8 cellular contexts compared by ENCODE assay signal in genomic region chr9:111525056-111525977, GRCh38. TPM values are rescaled to one million over a fixed set of nuclear protein-coding genes. Genes with fewer than 3 reads are reported as not detected.
DNase-seq lines count a peak whose midpoint lies in the region; ATAC-seq and TF ChIP-seq lines count a peak whose summit lies in the region.

TSS of gene ZNF483 (plus strand) at chr9:111525179. CDS start at chr9:111527396, 2,217 bp downstream.

- peaks cover 7 to 31% (median 25%) of the 10 kb centered on the region in 4 donors for H3K4me1 Mint-ChIP-seq in CD4-positive, CD25-positive, alpha-beta regulatory T cell

- peaks cover 7% of the 10 kb centered on the region for H3K4me1 ChIP-seq in CD4-positive, CD25-positive, alpha-beta regulatory T cell (ENCODE audit: control insufficient read depth, insufficient read depth, low read length, poor library complexity, severe bottlenecking)
- H3K4me1 ChIP-seq in mesodermal cell (ENCODE audit: control insufficient read depth, insufficient read depth, low read length, poor library complexity, severe bottlenecking) = no peaks in the 10 kb centered on the region

- peaks cover 19% of the 10 kb centered on the region for H3K36me3 Mint-ChIP-seq in CD4-positive, CD25-positive, alpha-beta regulatory T cell

- peak within 1 kb of the TSS; percentile 91 to 100 (median 97) for H3K27ac Mint-ChIP-seq in CD4-positive, CD25-positive, alpha-beta regulatory T cell

- 1 to 2% methylated on average over 52 to 54 of the region's 66 CpGs for WGBS in mesodermal cell (ENCODE audit: insufficient coverage in 2 of 2), 2 experiments

- H3K9me3 Mint-ChIP-seq in CD4-positive, CD25-positive, alpha-beta regulatory T cell = peaks cover 0 to 3% (median 0%) of the 10 kb centered on the region in 7 donors

- peaks cover 9% of the 10 kb centered on the region for H3K27me3 Mint-ChIP-seq in CD4-positive, CD25-positive, alpha-beta regulatory T cell

- no peak for TF ChIP-seq CTCF in epithelial cell of esophagus (IDR thresholded peaks at IDR 0.05; ENCODE audit: insufficient read depth, low read depth, low read length, missing control alignments)

- H3K4me3 ChIP-seq in CD4-positive, CD25-positive, alpha-beta regulatory T cell (ENCODE audit: low read depth, low read length) = peak within 1 kb of the TSS; percentile 89
- H3K4me3 ChIP-seq in epithelial cell of esophagus (ENCODE audit: low read length) = peak within 1 kb of the TSS; percentile 75
- H3K4me3 ChIP-seq in mesodermal cell (ENCODE audit: extremely low read depth, insufficient read depth, low read length, poor library complexity, severe bottlenecking) = peak within 1 kb of the TSS; percentile 71

- peak within 1 kb of the TSS; percentile 73 for H3K27ac ChIP-seq in CD4-positive, CD25-positive, alpha-beta regulatory T cell (ENCODE audit: insufficient read depth, low read length, poor library complexity, severe bottlenecking)
- no peak within 1 kb of the TSS for H3K27ac ChIP-seq in mesodermal cell (ENCODE audit: low read depth, low read length, severe bottlenecking)

- no peaks in the 10 kb centered on the region for H3K27me3 ChIP-seq in CD4-positive, CD25-positive, alpha-beta regulatory T cell (ENCODE audit: control insufficient read depth, insufficient read depth, low read length)

- H3K4me3 Mint-ChIP-seq in CD4-positive, CD25-positive, alpha-beta regulatory T cell = peak within 1 kb of the TSS; percentile 89 to 97 (median 96)

- DNase-seq in CD4-positive, CD25-positive, alpha-beta regulatory T cell = peak; percentile 60 to 80 (median 67)
- DNase-seq in NCI-H82 treated with DMSO at 0.1 percent for 48 hours (lab: John Stamatoyannopoulos, UW; ENCODE audit: unreplicated experiment) (peak; percentile 34), epithelial cell of esophagus (ENCODE audit: low read depth) (peak; percentile 84)
- peak; percentile 77 for DNase-seq in activated T-cell treated with anti-CD3 and anti-CD28 coated beads, Interleukin-2, amount 50 U/mL, for 1 hour
- peak; percentile 35 to 48 (median 38) for DNase-seq in stimulated activated CD4-positive, alpha-beta T cell treated with anti-CD3 and anti-CD28 coated beads, TNF-alpha, amount 100 ng/mL, for 48 hours (ENCODE audit: low read depth in 3 of 3)

- peak; percentile 91 to 93 for ATAC-seq in CD4-positive, CD25-positive, alpha-beta regulatory T cell (ENCODE audit: low read depth in 2 of 2)
- ATAC-seq in HG02623 (IDR thresholded peaks at IDR 0.05; ENCODE audit: unreplicated experiment) = peak; percentile 67
- no peak for ATAC-seq in GM21717 (IDR thresholded peaks at IDR 0.05; ENCODE audit: unreplicated experiment)

- H3K9me3 ChIP-seq in CD4-positive, CD25-positive, alpha-beta regulatory T cell (ENCODE audit: control insufficient read depth in 2 of 2, low read length in 2 of 2) = no peaks in the 10 kb centered on the region
- no peaks in the 10 kb centered on the region for H3K9me3 ChIP-seq in mesodermal cell (ENCODE audit: control insufficient read depth, low read length)

- peaks cover 10% of the 10 kb centered on the region for H3K36me3 ChIP-seq in CD4-positive, CD25-positive, alpha-beta regulatory T cell (ENCODE audit: control insufficient read depth, insufficient read depth, low read length)
- peaks cover 11% of the 10 kb centered on the region for H3K36me3 ChIP-seq in mesodermal cell (ENCODE audit: control insufficient read depth, insufficient read depth, low read length)

RNA-seq across cellular contexts. Expression of gene ZNF483, which starts in this region (rescaled TPM):
- total RNA-seq in CD4-positive, CD25-positive, alpha-beta regulatory T cell = 22.1 TPM
- polyA plus RNA-seq in CD4-positive, CD25-positive, alpha-beta regulatory T cell = 10 to 100 TPM in 1 of 4 donors, 1 to 10 TPM in 3; 5.5 to 10.2 (median 8.6) TPM
- 2.8 TPM for polyA plus RNA-seq in mesodermal cell (2013, experiment 1 of 2)
- 1.8 TPM for polyA plus RNA-seq in mesodermal cell (2013, experiment 2 of 2)

Comparison
In these comparisons a context has a peak if more than half of its experiments do, and no peak if none do; other contexts are left out.
1. DNase-seq: peak in every context shown above with its lines; median percentile 84 in epithelial cell of esophagus; 77 in activated T-cell treated with anti-CD3 and anti-CD28 coated beads, Interleukin-2, amount 50 U/mL, for 1 hour; 67 in CD4-positive, CD25-positive, alpha-beta regulatory T cell; 38 in stimulated activated CD4-positive, alpha-beta T cell treated with anti-CD3 and anti-CD28 coated beads, TNF-alpha, amount 100 ng/mL, for 48 hours; 34 in NCI-H82 treated with DMSO at 0.1 percent for 48 hours.